In genomic region chr7:78704504-78704903, GRCh38 we compare ENCODE assay signal across 6 cellular contexts.
"Had no signal": no experiment of that assay in that cellular context is flagged by ENCODE, and none has a peak within 500 bp of the region (broad histone marks: within the 10 kb centered on the region; RNA-seq: fewer than 3 reads in every experiment).

No MANE protein-coding gene starts in this region.

- ATAC-seq: HepG2 had no signal

- H3K27ac ChIP-seq: HL-60, KMS-11 had no signal

- H3K4me2 ChIP-seq: KMS-11 had no signal

- FAIRE-seq: HepG2, HTR-8/SVneo had no signal

- DNase-seq: KBM-7, KG1 had no signal

- H3K9ac ChIP-seq: KMS-11 had no signal
